Comparison of ENCODE assay signal across 16 cellular contexts in the genomic region with DNA sequence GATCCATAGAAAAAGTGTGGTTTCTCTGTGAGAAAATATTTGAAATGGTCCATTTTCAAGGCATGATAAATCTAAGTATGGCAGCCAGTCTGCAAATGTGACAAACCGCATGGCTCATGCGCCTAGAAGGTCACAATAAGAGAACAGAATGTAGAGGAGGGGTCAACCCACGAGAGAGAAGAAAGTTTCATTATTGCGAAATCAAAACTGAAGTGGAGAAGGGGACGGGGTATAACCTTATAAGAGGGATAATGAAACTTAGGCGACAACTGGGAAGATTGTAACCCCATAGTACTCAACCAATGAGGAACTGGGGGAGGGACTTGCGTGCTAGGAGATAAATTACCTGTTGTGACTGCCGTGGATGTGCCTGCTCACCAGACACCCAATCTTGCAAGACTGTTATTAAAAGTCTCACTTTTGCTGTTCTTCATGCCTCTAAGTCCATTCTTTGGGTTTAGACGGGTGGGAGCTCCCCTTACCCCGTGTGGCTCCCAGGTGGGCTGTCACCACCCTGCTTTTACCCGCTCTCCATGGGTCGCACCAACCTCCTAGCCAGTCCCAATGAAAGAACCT. TPM values are rescaled to one million over a fixed set of nuclear protein-coding genes. Genes with fewer than 3 reads are reported as not detected.
DNase-seq lines count a peak whose midpoint lies in the region; ATAC-seq, FAIRE-seq and TF ChIP-seq lines count a peak whose summit lies in the region.
"Had no signal": no experiment of that assay in that cellular context is flagged by ENCODE, and none has a peak within 500 bp of the region (broad histone marks: within the 10 kb centered on the region; RNA-seq: fewer than 3 reads in every experiment).

No MANE protein-coding gene starts in this region.

- no peaks in the 10 kb centered on the region for H3K9me2 ChIP-seq in GM23248 (ENCODE audit: insufficient read depth)

- peaks cover 16% of the 10 kb centered on the region for H3K27me3 Mint-ChIP-seq in activated naive CD4-positive, alpha-beta T cell treated with anti-CD3 and anti-CD28 coated beads, Interleukin-2, amount 10 ng/mL, durations not matched to agents 7 days and 5 days
- H3K27me3 Mint-ChIP-seq: IgD-negative memory B cell had no signal

- H3K79me1 ChIP-seq in neuronal stem cell (ENCODE audit: low read depth, low read length), result no peaks in the 10 kb centered on the region

- no peaks in the 10 kb centered on the region for H4K20me1 ChIP-seq in K562 (replicated peaks; ENCODE audit: control insufficient read depth, insufficient read depth, low read length)
- no peaks in the 10 kb centered on the region for H4K20me1 ChIP-seq in GM23248 (ENCODE audit: insufficient read depth)

- DNase-seq in K562 (ENCODE audit: extremely low read depth in 1 of 4, low spot score in 3 of 4), result no peak
- no peak for DNase-seq in neuronal stem cell (ENCODE audit: low spot score)
- DNase-seq in activated naive CD4-positive, alpha-beta T cell treated with anti-CD3 and anti-CD28 coated beads, Interleukin-2, amount 10 ng/mL, durations not matched to agents 7 days and 5 days, result no peak
- DNase-seq in GM23248, result no peak
- no peak for DNase-seq in NCI-H2227 (lab: John Stamatoyannopoulos, UW; ENCODE audit: unreplicated experiment)
- DNase-seq: CD8-positive, alpha-beta T cell; COR-L47; DND-41; GF-D8; GOT3; HFFc6 had no signal

- H3K9me3 Mint-ChIP-seq in activated naive CD4-positive, alpha-beta T cell treated with anti-CD3 and anti-CD28 coated beads, Interleukin-2, amount 10 ng/mL, durations not matched to agents 7 days and 5 days, result peaks cover 6% of the 10 kb centered on the region

- peak overlapping the region; percentile 53 for H3K18ac ChIP-seq in neuronal stem cell (ENCODE audit: low read length)

- H2BK15ac ChIP-seq in neuronal stem cell (ENCODE audit: low read length), result no peak overlapping the region

- POLR2A ChIA-PET in K562 (lab: Yijun Ruan, JAX), result interaction anchor here (0.9 to 1.1 kb wide), 2 partner anchors 9 to 11 kb away, joined by 3 read pairs; no protein-coding TSS in a partner anchor

- no peak overlapping the region for H4K91ac ChIP-seq in neuronal stem cell (ENCODE audit: low read depth, low read length, poor library complexity)

- H2BK12ac ChIP-seq in neuronal stem cell (ENCODE audit: low read length), result peak overlapping the region; percentile 25

- H3K4me3 ChIP-seq in K562, result no peak overlapping the region
- H3K4me3 ChIP-seq in neuronal stem cell (ENCODE audit: low read length in 2 of 2), result no peak overlapping the region
- no peak overlapping the region for H3K4me3 ChIP-seq in GM23248
- H3K4me3 ChIP-seq: A549, HAP-1 had no signal

- H3K4me1 Mint-ChIP-seq in activated naive CD4-positive, alpha-beta T cell treated with anti-CD3 and anti-CD28 coated beads, Interleukin-2, amount 10 ng/mL, durations not matched to agents 7 days and 5 days, result no peaks in the 10 kb centered on the region
- H3K4me1 Mint-ChIP-seq: CD14-positive monocyte, IgD-negative memory B cell had no signal

- H3K4me1 ChIP-seq in K562 (replicated peaks in 1 of 2; ENCODE audit: control insufficient read depth in 2 of 2, insufficient read depth in 2 of 2, low read length in 2 of 2) (peaks cover 0 to 5% of the 10 kb centered on the region in 2 experiments; a peak in 3 of 5 replicates), neuronal stem cell (ENCODE audit: control insufficient read depth in 2 of 2, insufficient read depth in 1 of 2, low read depth in 1 of 2, low read length in 2 of 2) (peaks cover 0 to 8% of the 10 kb centered on the region in 2 donors), GM23248 (ENCODE audit: insufficient read depth) (no peaks in the 10 kb centered on the region)
- H3K4me1 ChIP-seq: A549, HAP-1 had no signal

- FAIRE-seq in K562 (lab: Jason Lieb, UNC), result no peak
- FAIRE-seq: A549 had no signal

- no peak for TF ChIP-seq POLR2A in K562 (conservative IDR thresholded peaks at IDR 0.05)

- H3K4me2 ChIP-seq in K562 (ENCODE audit: insufficient read depth, low read length) (peak overlapping the region; percentile 45), neuronal stem cell (ENCODE audit: insufficient read depth, low read length, poor library complexity, severe bottlenecking) (no peak overlapping the region), GM23248 (ENCODE audit: unreplicated experiment) (no peak overlapping the region)
- H3K4me2 ChIP-seq: A549 had no signal

- H3K9me3 ChIP-seq in K562 (replicated peaks; ENCODE audit: control insufficient read depth, insufficient read depth, low read depth, low read length), result no peaks in the 10 kb centered on the region
- H3K9me3 ChIP-seq in neuronal stem cell (replicated peaks in 1 of 2; ENCODE audit: control insufficient read depth in 2 of 2, insufficient read depth in 1 of 2, low read depth in 1 of 2, low read length in 2 of 2), result no peaks in the 10 kb centered on the region
- H3K9me3 ChIP-seq in GM23248 (ENCODE audit: low read depth), result no peaks in the 10 kb centered on the region
- H3K9me3 ChIP-seq: A549, HAP-1 had no signal

- H3K36me3 ChIP-seq in K562 (ENCODE audit: control insufficient read depth, insufficient read depth, low read length), result no peaks in the 10 kb centered on the region
- H3K36me3 ChIP-seq in neuronal stem cell (replicated peaks in 1 of 2; ENCODE audit: control insufficient read depth in 2 of 2, insufficient read depth in 2 of 2, low read length in 2 of 2), result no peaks in the 10 kb centered on the region
- no peaks in the 10 kb centered on the region for H3K36me3 ChIP-seq in GM23248 (ENCODE audit: low read depth)
- H3K36me3 ChIP-seq: HAP-1 had no signal

- H3K4ac ChIP-seq in neuronal stem cell (ENCODE audit: low read length), result no peak overlapping the region

- H3K4me3 Mint-ChIP-seq in activated naive CD4-positive, alpha-beta T cell treated with anti-CD3 and anti-CD28 coated beads, Interleukin-2, amount 10 ng/mL, durations not matched to agents 7 days and 5 days, result no peak overlapping the region
- H3K4me3 Mint-ChIP-seq: CD14-positive monocyte; CD8-positive, alpha-beta T cell; HFFc6; IgD-negative memory B cell had no signal

- H3F3A ChIP-seq in GM23248 (ENCODE audit: insufficient read depth), result no peaks in the 10 kb centered on the region

- H3K27me3 ChIP-seq in K562 (ENCODE audit: control insufficient read depth in 2 of 2, insufficient read depth in 2 of 2, low read length in 2 of 2) (peaks cover 0 to 2% of the 10 kb centered on the region in 2 experiments; a peak in 1 of 5 replicates), neuronal stem cell (ENCODE audit: control insufficient read depth in 3 of 3, insufficient read depth in 3 of 3, low read depth in 1 of 3, low read length in 3 of 3) (no peaks in the 10 kb centered on the region), GM23248 (replicated peaks; ENCODE audit: insufficient read depth) (no peaks in the 10 kb centered on the region)

- intact Hi-C loops in K562 (cut with micrococcal nuclease), result no loop called here

- WGBS in K562 (ENCODE audit: insufficient coverage, low coverage, missing lambda C conversion rate), result 54% methylated on average over 12 of the region's 12 CpGs
- no CpG with 5 or more reads among the region's 12 CpGs for WGBS in neuronal stem cell (ENCODE audit: extremely low coverage in 2 of 2, insufficient read length in 2 of 2, insufficient replicate concordance in 1 of 2), 2 donors
- 89 to 93% methylated on average over 12 of the region's 12 CpGs for WGBS in GM23248 (ENCODE audit: low coverage in 1 of 2, low lambda C conversion rate in 2 of 2, missing lambda C conversion rate in 2 of 2), 2 experiments

- H4K8ac ChIP-seq in neuronal stem cell (ENCODE audit: low read depth, low read length), result no peak overlapping the region

- no peak for TF ChIP-seq EP300 in Ishikawa (IDR thresholded peaks at IDR 0.05; ENCODE audit: borderline replicate concordance)
- no peak for TF ChIP-seq EP300 in K562 (IDR thresholded peaks at IDR 0.05; ENCODE audit: low read length)

- no peak for TF ChIP-seq CTCF in K562 (IDR thresholded peaks at IDR 0.05 in 2 of 3, conservative IDR thresholded peaks at IDR 0.05 in 1 of 3; ENCODE audit: insufficient read depth in 2 of 3, low read depth in 1 of 3, low read length in 3 of 3)

- no TSS peak for BruUV-seq in K562 (replicated peaks; lab: Mats Ljungman, UMichigan)

- no peak overlapping the region for H3K23ac ChIP-seq in neuronal stem cell (ENCODE audit: low read depth, low read length, poor library complexity)

- peak overlapping the region; percentile 81 for H2BK120ac ChIP-seq in neuronal stem cell (ENCODE audit: low read depth, low read length)

- no peaks in the 10 kb centered on the region for H3K9me1 ChIP-seq in K562 (ENCODE audit: control insufficient read depth, insufficient read depth, low read length)

- TF ChIP-seq RAD21 in Ishikawa (IDR thresholded peaks at IDR 0.05; ENCODE audit: low read depth) (no peak), K562 (CRISPR knock-in tag; conservative IDR thresholded peaks at IDR 0.05 in 1 of 2, IDR thresholded peaks at IDR 0.05 in 1 of 2) (no peak)

- CTCF ChIA-PET in K562 (lab: Yijun Ruan, JAX; ENCODE audit: low intra/inter-chr PET ratio), result no interaction called here
- CTCF ChIA-PET in activated naive CD4-positive, alpha-beta T cell treated with anti-CD3 and anti-CD28 coated beads, Interleukin-2, amount 10 ng/mL, durations not matched to agents 7 days and 5 days (lab: Charles Lee), result no interaction called here

- H2BK5ac ChIP-seq in neuronal stem cell (ENCODE audit: low read length), result peak overlapping the region; percentile 77

- H3K27ac Mint-ChIP-seq in activated naive CD4-positive, alpha-beta T cell treated with anti-CD3 and anti-CD28 coated beads, Interleukin-2, amount 10 ng/mL, durations not matched to agents 7 days and 5 days, result no peak overlapping the region
- H3K27ac Mint-ChIP-seq: CD14-positive monocyte; CD8-positive, alpha-beta T cell; HFFc6; IgD-negative memory B cell had no signal

- no peaks in the 10 kb centered on the region for H3K36me3 Mint-ChIP-seq in activated naive CD4-positive, alpha-beta T cell treated with anti-CD3 and anti-CD28 coated beads, Interleukin-2, amount 10 ng/mL, durations not matched to agents 7 days and 5 days
- H3K36me3 Mint-ChIP-seq: CD14-positive monocyte had no signal

- in situ Hi-C loops in K562 (cut with MboI) (no loop called here), GM23248 (cut with MboI) (no loop called here)

- H3K9ac ChIP-seq in K562 (ENCODE audit: insufficient read depth in 1 of 2, low read depth in 2 of 2, low read length in 2 of 2) (no peak overlapping the region), neuronal stem cell (ENCODE audit: low read depth, low read length, poor library complexity) (no peak overlapping the region), GM23248 (no peak overlapping the region)

- H3K79me2 ChIP-seq in K562 (ENCODE audit: control insufficient read depth, insufficient read depth, low read length), result no peaks in the 10 kb centered on the region
- H3K79me2 ChIP-seq in GM23248 (ENCODE audit: insufficient read depth), result no peaks in the 10 kb centered on the region

- H3K14ac ChIP-seq in neuronal stem cell (ENCODE audit: low read length), result peak overlapping the region; percentile 23

- peak overlapping the region; percentile 91 for H2AFZ ChIP-seq in K562 (ENCODE audit: low read depth, low read length)
- H2AFZ ChIP-seq in neuronal stem cell (ENCODE audit: low read length), result peak overlapping the region; percentile 53
- H2AFZ ChIP-seq in GM23248, result no peak overlapping the region

- peak; percentile 49 for ATAC-seq in K562
- ATAC-seq: A549; CD8-positive, alpha-beta T cell had no signal

- H3K27ac ChIP-seq in K562 (ENCODE audit: extremely low read depth, low read depth, low read length) (no peak overlapping the region), neuronal stem cell (replicated peaks; ENCODE audit: low read length) (peak overlapping the region; percentile 46), GM23248 (no peak overlapping the region)
- H3K27ac ChIP-seq: A549 had no signal

- no peak overlapping the region for H2AK5ac ChIP-seq in neuronal stem cell (ENCODE audit: low read depth, low read length)

RNA-seq across cellular contexts. Expression of gene ZCCHC4, which starts 21.3 kb away (rescaled TPM):
- total RNA-seq in K562 (2011; cell fraction: chromatin; rRNA removed; ENCODE audit: low replicate concordance), result 29.2 and 64.5 TPM in 2 replicates
- 13.8 and 20.3 TPM in 2 replicates for total RNA-seq in K562 (2011; cell fraction: nucleolus; rRNA removed)
- total RNA-seq in K562 (2011; cell fraction: nucleoplasm; rRNA removed), result 34.8 and 59.5 TPM in 2 replicates
- total RNA-seq in K562 (2014; rRNA removed), result 12.9 and 14.0 TPM in 2 replicates
- total RNA-seq in K562 (2014; rRNA removed; fragmentation: Illumina TruSeq; extraction: Trizol), result 20.5 and 21.3 TPM in 2 replicates
- 18.1 and 19.0 TPM in 2 replicates for total RNA-seq in K562 (2015; rRNA removed; fragmentation: Illumina TruSeq; extraction: Trizol)
- total RNA-seq in K562 (2021), result 13.6 and 14.3 TPM in 2 replicates
- 20.4 and 26.1 TPM in 2 replicates for polyA plus RNA-seq in K562 (2011; rRNA removed)
- 6.8 and 13.3 TPM in 2 replicates for polyA plus RNA-seq in K562 (2011; cell fraction: cytosol; rRNA removed)
- 16.1 and 17.8 TPM in 2 replicates for polyA plus RNA-seq in K562 (2011; cell fraction: nucleus; rRNA removed)
- 8.6 and 9.2 TPM in 2 replicates for polyA plus RNA-seq in K562 (2012)
- 16.4 and 17.6 TPM in 2 replicates for polyA plus RNA-seq in K562 (2014; fragmentation: Illumina TruSeq; extraction: Trizol)
- 1 to 10 TPM; 5.3 to 7.9 TPM for polyA plus RNA-seq in K562 (2014; fragmentation: Nextera tagmentation; extraction: Ambion mirVana)
- polyA plus RNA-seq in K562 (2014; rRNA removed), result 14.3 and 15.2 TPM in 2 replicates
- polyA minus RNA-seq in K562 (2011; rRNA and poly(A)+ RNA removed), result 29.0 and 31.1 TPM in 2 replicates
- 11.5 and 12.4 TPM in 2 replicates for polyA minus RNA-seq in K562 (2011; cell fraction: cytosol; rRNA and poly(A)+ RNA removed)
- 25.6 and 45.3 TPM in 2 replicates for polyA minus RNA-seq in K562 (2011; cell fraction: nucleus; rRNA and poly(A)+ RNA removed)
- 9.5 TPM for polyA plus RNA-seq in neuronal stem cell (2013, experiment 1 of 2)
- polyA plus RNA-seq in neuronal stem cell (2013, experiment 2 of 2), result 9.6 TPM
- 13.2 and 13.3 TPM in 2 replicates for total RNA-seq in GM23248 (2014; rRNA removed; shearing (Covaris generic))
- 8.8 and 9.5 TPM in 2 replicates for polyA plus RNA-seq in GM23248 (2016; fragmentation: Nextera tagmentation; extraction: Ambion mirVana)

RNA-seq across cellular contexts. Expression of gene PI4K2B, which starts 57.4 kb away (rescaled TPM):
- 4.1 and 14.0 TPM in 2 replicates for total RNA-seq in K562 (2011; cell fraction: chromatin; rRNA removed; ENCODE audit: low replicate concordance)
- 3.5 and 4.5 TPM in 2 replicates for total RNA-seq in K562 (2011; cell fraction: nucleolus; rRNA removed)
- 6.3 and 8.2 TPM in 2 replicates for total RNA-seq in K562 (2011; cell fraction: nucleoplasm; rRNA removed)
- 16.8 and 19.7 TPM in 2 replicates for total RNA-seq in K562 (2014; rRNA removed)
- 21.4 and 26.5 TPM in 2 replicates for total RNA-seq in K562 (2014; rRNA removed; fragmentation: Illumina TruSeq; extraction: Trizol)
- 15.0 and 16.1 TPM in 2 replicates for total RNA-seq in K562 (2015; rRNA removed; fragmentation: Illumina TruSeq; extraction: Trizol)
- 14.2 and 17.4 TPM in 2 replicates for total RNA-seq in K562 (2021)
- 14.3 and 18.6 TPM in 2 replicates for polyA plus RNA-seq in K562 (2011; rRNA removed)
- 3.0 and 4.8 TPM in 2 replicates for polyA plus RNA-seq in K562 (2011; cell fraction: cytosol; rRNA removed)
- 5.3 and 6.3 TPM in 2 replicates for polyA plus RNA-seq in K562 (2011; cell fraction: nucleus; rRNA removed)
- 10.9 and 12.6 TPM in 2 replicates for polyA plus RNA-seq in K562 (2012)
- 12.4 and 12.8 TPM in 2 replicates for polyA plus RNA-seq in K562 (2014; fragmentation: Illumina TruSeq; extraction: Trizol)
- 1 to 10 TPM; 4.5 to 5.4 TPM for polyA plus RNA-seq in K562 (2014; fragmentation: Nextera tagmentation; extraction: Ambion mirVana)
- polyA plus RNA-seq in K562 (2014; rRNA removed), result 13.4 and 16.5 TPM in 2 replicates
- 9.7 and 11.4 TPM in 2 replicates for polyA minus RNA-seq in K562 (2011; rRNA and poly(A)+ RNA removed)
- 4.0 and 6.8 TPM in 2 replicates for polyA minus RNA-seq in K562 (2011; cell fraction: cytosol; rRNA and poly(A)+ RNA removed)
- 4.4 and 7.6 TPM in 2 replicates for polyA minus RNA-seq in K562 (2011; cell fraction: nucleus; rRNA and poly(A)+ RNA removed)
- 4.8 TPM for polyA plus RNA-seq in neuronal stem cell (2013, experiment 1 of 2)
- polyA plus RNA-seq in neuronal stem cell (2013, experiment 2 of 2), result 4.8 TPM
- 28.0 and 29.2 TPM in 2 replicates for total RNA-seq in GM23248 (2014; rRNA removed; shearing (Covaris generic))
- 13.6 TPM in 2 replicates for polyA plus RNA-seq in GM23248 (2016; fragmentation: Nextera tagmentation; extraction: Ambion mirVana)
